Comparison of ENCODE assay signal across 8 cellular contexts in the genomic region with DNA sequence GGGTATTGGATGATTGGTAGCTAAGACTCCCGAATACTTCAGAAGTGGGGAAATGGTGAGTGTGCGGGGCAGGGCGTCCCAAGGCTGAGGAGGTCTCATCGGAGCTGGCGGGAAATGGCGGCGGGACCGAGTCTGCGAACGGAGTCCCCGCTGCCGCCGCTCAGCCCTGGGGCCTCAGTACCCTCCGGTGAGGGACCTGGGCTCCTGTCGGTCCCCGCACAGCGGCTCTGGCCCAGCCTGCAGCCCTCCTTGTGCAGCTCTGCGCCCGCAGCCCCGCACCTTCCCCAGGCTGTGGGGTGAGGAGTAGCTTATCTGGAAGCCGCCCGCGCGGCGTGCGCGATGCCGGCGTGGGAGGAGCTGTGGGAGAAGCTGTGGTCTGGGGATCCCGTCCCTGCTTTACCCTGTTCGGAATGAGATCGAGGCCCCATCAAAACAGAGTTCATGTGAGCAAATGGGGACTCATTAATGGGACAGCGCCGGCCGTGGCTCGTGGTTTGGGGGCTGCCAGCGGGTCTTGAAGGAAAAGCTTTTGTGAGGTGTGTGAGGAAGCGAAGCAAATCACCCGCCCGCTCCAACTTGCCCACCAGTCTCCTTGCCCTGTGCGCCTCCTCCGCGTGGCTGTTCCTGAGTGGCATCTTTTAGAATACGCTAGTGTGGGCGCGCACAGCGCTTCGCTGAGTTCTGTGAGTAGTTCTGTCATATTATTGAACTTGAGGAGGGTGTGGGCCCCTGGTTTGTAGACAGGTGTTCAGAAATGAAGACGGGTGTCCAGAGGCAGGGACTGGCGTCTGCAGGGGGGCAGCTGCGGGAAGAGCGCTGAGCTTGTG.
DNase-seq lines count a peak whose midpoint lies in the region; ATAC-seq and TF ChIP-seq lines count a peak whose summit lies in the region.

No MANE protein-coding gene starts in this region.

- H3K4me1 ChIP-seq in RWPE2 (ENCODE audit: insufficient read depth, poor library complexity, severe bottlenecking) (no peaks in the 10 kb centered on the region), iPS-18a (ENCODE audit: control insufficient read depth, low read depth, low read length) (peaks cover 7% of the 10 kb centered on the region)

- ATAC-seq in GM18499 (IDR thresholded peaks at IDR 0.05; ENCODE audit: insufficient read depth, unreplicated experiment): peak; percentile 13
- peak; percentile 34 for ATAC-seq in HG02642 (IDR thresholded peaks at IDR 0.05; ENCODE audit: poor library complexity, unreplicated experiment)
- ATAC-seq in RWPE2 (ENCODE audit: low read depth): peak; percentile 55

- H3K9ac ChIP-seq in iPS-18a (ENCODE audit: low read length): peak overlapping the region; percentile 88

- peak overlapping the region; percentile 89 for H3K4me3 ChIP-seq in RWPE2 (ENCODE audit: severe bottlenecking)
- peak overlapping the region; percentile 93 for H3K4me3 ChIP-seq in iPS-18a (ENCODE audit: low read length)

- peak overlapping the region; percentile 55 for H3K27ac ChIP-seq in RWPE2 (ENCODE audit: poor library complexity, severe bottlenecking)
- peak overlapping the region; percentile 58 for H3K27ac ChIP-seq in angular gyrus (ENCODE audit: low read depth, low read length)
- H3K27ac ChIP-seq in iPS-18a (ENCODE audit: low read length): peak overlapping the region; percentile 47

- DNase-seq in RWPE2 (ENCODE audit: low spot score) (peak; percentile 65), NCI-H1436 treated with DMSO at 0.1 percent for 48 hours (lab: John Stamatoyannopoulos, UW) (no peak), NOMO-1 treated with DMSO at 0.1 percent for 48 hours (lab: John Stamatoyannopoulos, UW; ENCODE audit: unreplicated experiment) (no peak)
- DNase-seq in stimulated activated CD4-positive, alpha-beta T cell treated with anti-CD3 and anti-CD28 coated beads, Interleukin-12 subunit alpha, Interleukin-12 subunit beta, amount 100 ng/mL, for 24 hours (ENCODE audit: low read depth in 2 of 2): peak; percentile 31 to 36

- H3K9me3 ChIP-seq in RWPE2 (ENCODE audit: severe bottlenecking): peaks cover 20% of the 10 kb centered on the region
- no peaks in the 10 kb centered on the region for H3K9me3 ChIP-seq in iPS-18a (ENCODE audit: control insufficient read depth, low read depth, low read length)

- H3K36me3 ChIP-seq in RWPE2 (ENCODE audit: low read depth) (peaks cover 44% of the 10 kb centered on the region), iPS-18a (ENCODE audit: control insufficient read depth, low read depth, low read length) (peaks cover 4% of the 10 kb centered on the region)

- TF ChIP-seq CTCF in RWPE2 (IDR thresholded peaks at IDR 0.05; ENCODE audit: poor library complexity, severe bottlenecking): no peak

- H3K27me3 ChIP-seq in RWPE2 (ENCODE audit: insufficient read depth, poor library complexity, severe bottlenecking) (no peaks in the 10 kb centered on the region), iPS-18a (ENCODE audit: control insufficient read depth, insufficient read depth, low read length) (peaks cover 17% of the 10 kb centered on the region)

Comparison
In these comparisons a context has a peak if more than half of its experiments do, and no peak if none do; other contexts are left out.
1. DNase-seq: peak in RWPE2 (single experiment) and stimulated activated CD4-positive, alpha-beta T cell treated with anti-CD3 and anti-CD28 coated beads, Interleukin-12 subunit alpha, Interleukin-12 subunit beta, amount 100 ng/mL, for 24 hours (2 of 2); none in NCI-H1436 treated with DMSO at 0.1 percent for 48 hours (single experiment) and NOMO-1 treated with DMSO at 0.1 percent for 48 hours (single experiment).
2. Peak in every context shown above with its lines, with median percentiles within 50 percentile points of each other: ATAC-seq and H3K27ac ChIP-seq.